ENCODE assay signal across 17 cellular contexts in genomic region chr11:794013-794765, GRCh38. TPM values are rescaled to one million over a fixed set of nuclear protein-coding genes. Genes with fewer than 3 reads are reported as not detected.
DNase-seq lines count a peak whose midpoint lies in the region; ATAC-seq, FAIRE-seq and TF ChIP-seq lines count a peak whose summit lies in the region.
"Had no signal": no experiment of that assay in that cellular context is flagged by ENCODE, and none has a peak within 500 bp of the region (broad histone marks: within the 10 kb centered on the region; RNA-seq: fewer than 3 reads in every experiment).

No MANE protein-coding gene starts in this region.

- no peak overlapping the region for H3K18ac ChIP-seq in H1 (ENCODE audit: extremely low read depth, low read length)

- peaks cover 3% of the 10 kb centered on the region for H3K27me3 Mint-ChIP-seq in activated T-cell treated with anti-CD3 and anti-CD28 coated beads, Interleukin-2, amount 50 U/mL, for 24 hours
- peaks cover 0 to 4% of the 10 kb centered on the region in 2 donors for H3K27me3 Mint-ChIP-seq in T-cell

- H2AK5ac ChIP-seq in H1 (ENCODE audit: low read depth, low read length), result no peak overlapping the region

- H3K27me3 ChIP-seq in H1 (replicated peaks in 1 of 4; ENCODE audit: control insufficient read depth in 3 of 4, extremely low read depth in 1 of 4, insufficient read depth in 3 of 4, low read length in 3 of 4) (no peaks in the 10 kb centered on the region), stomach (peaks cover 5 to 22% (median 10%) of the 10 kb centered on the region in 3 donors), osteoblast (ENCODE audit: insufficient read depth, low read length) (no peaks in the 10 kb centered on the region)

- TF ChIP-seq EP300 in H1 (IDR thresholded peaks at IDR 0.05; ENCODE audit: borderline replicate concordance in 1 of 2, low read depth in 2 of 2, low read length in 2 of 2) (no peak), stomach (IDR thresholded peaks at IDR 0.05) (no peak)

- H2BK12ac ChIP-seq in H1 (ENCODE audit: low read depth, low read length), result no peak overlapping the region

- H2BK15ac ChIP-seq in H1 (ENCODE audit: low read length), result no peak overlapping the region

- H2BK5ac ChIP-seq in H1 (ENCODE audit: low read depth, low read length), result no peak overlapping the region

- H4K91ac ChIP-seq in H1 (replicated peaks; ENCODE audit: insufficient read length, low read length), result no peak overlapping the region

- peaks cover 46% of the 10 kb centered on the region for H3K36me3 Mint-ChIP-seq in activated T-cell treated with anti-CD3 and anti-CD28 coated beads, Interleukin-2, amount 50 U/mL, for 24 hours (ENCODE audit: low read depth)
- peaks cover 3% of the 10 kb centered on the region for H3K36me3 Mint-ChIP-seq in T-cell

- H4K20me1 ChIP-seq in H1 (replicated peaks in 1 of 2; ENCODE audit: control insufficient read depth in 1 of 2, insufficient read depth in 2 of 2, low read length in 2 of 2) (peaks cover 2 to 12% of the 10 kb centered on the region in 2 experiments), osteoblast (ENCODE audit: insufficient read depth, low read length) (peaks cover 6% of the 10 kb centered on the region)

- H3K4me1 ChIP-seq in H1 (replicated peaks in 1 of 4; ENCODE audit: control insufficient read depth in 3 of 4, insufficient read depth in 4 of 4, low read length in 3 of 4) (peaks cover 4 to 33% (median 21%) of the 10 kb centered on the region in 4 experiments), stomach (peaks cover 37 to 60% (median 46%) of the 10 kb centered on the region in 4 donors), osteoblast (ENCODE audit: insufficient read depth, low read length) (peaks cover 17% of the 10 kb centered on the region)

- peak overlapping the region; percentile 33 for H3K27ac Mint-ChIP-seq in activated T-cell treated with anti-CD3 and anti-CD28 coated beads, Interleukin-2, amount 50 U/mL, for 24 hours
- H3K27ac Mint-ChIP-seq in T-cell, result no peak overlapping the region

- H4K5ac ChIP-seq in H1 (ENCODE audit: insufficient read length, low read depth, low read length), result no peak overlapping the region

- H3K9me3 Mint-ChIP-seq in activated T-cell treated with anti-CD3 and anti-CD28 coated beads, Interleukin-2, amount 50 U/mL, for 24 hours, result no peaks in the 10 kb centered on the region
- no peaks in the 10 kb centered on the region for H3K9me3 Mint-ChIP-seq in T-cell

- H2BK20ac ChIP-seq in H1 (ENCODE audit: low read length), result no peak overlapping the region

- 96% methylated on average over 27 of the region's 31 CpGs; no CpG with 5 or more reads in 1 of the 2 experiments for WGBS in H1 (ENCODE audit: extremely low coverage in 1 of 2, insufficient coverage in 1 of 2, insufficient read length in 1 of 2, insufficient replicate concordance in 2 of 2, low coverage in 1 of 2, low lambda C conversion rate in 2 of 2, missing lambda C conversion rate in 1 of 2), 2 experiments
- 77 to 90% (median 79%) methylated on average over 28 to 31 of the region's 31 CpGs for WGBS in stomach, 5 donors

- TF ChIP-seq RAD21 in H1 (IDR thresholded peaks at IDR 0.05 in 1 of 2, conservative IDR thresholded peaks at IDR 0.05 in 1 of 2; ENCODE audit: low read depth in 2 of 2, low read length in 2 of 2), result no peak

- intact Hi-C loops in stomach (cut with DNase I; ENCODE audit: low total_unique reads), result no loop called here

- H2BK120ac ChIP-seq in H1 (replicated peaks; ENCODE audit: low read depth, low read length), result no peak overlapping the region

- no peak for TF ChIP-seq POLR2A in H1 (IDR thresholded peaks at IDR 0.05; ENCODE audit: control extremely low read depth in 1 of 2, low read depth in 2 of 2, low read length in 2 of 2)
- no peak for TF ChIP-seq POLR2A in stomach (IDR thresholded peaks at IDR 0.05)

- H3K79me2 ChIP-seq in H1 (ENCODE audit: control insufficient read depth in 1 of 2, insufficient read depth in 2 of 2, low read length in 2 of 2) (peaks cover 0 to 5% of the 10 kb centered on the region in 2 experiments; a peak in 1 of 4 replicates), osteoblast (ENCODE audit: insufficient read depth, low read length) (peaks cover 4% of the 10 kb centered on the region)

- no peak overlapping the region for H2AFZ ChIP-seq in H1 (ENCODE audit: low read length)
- H2AFZ ChIP-seq in osteoblast (ENCODE audit: low read length), result no peak overlapping the region

- peak overlapping the region; percentile 46; the same call in 1 of the 2 replicates for H4K8ac ChIP-seq in H1 (ENCODE audit: extremely low read depth, insufficient read depth, low read length)

- FAIRE-seq in H1 (lab: Jason Lieb, UNC), result no peak
- FAIRE-seq: astrocyte, frontal cortex had no signal

- ATAC-seq in T-cell (replicated peaks in 1 of 4), result no peak
- no peak for ATAC-seq in left lobe of liver

- peaks cover 21% of the 10 kb centered on the region for H3K4me1 Mint-ChIP-seq in activated T-cell treated with anti-CD3 and anti-CD28 coated beads, Interleukin-2, amount 50 U/mL, for 24 hours (ENCODE audit: low read depth)
- peaks cover 10 to 19% (median 16%) of the 10 kb centered on the region in 3 donors for H3K4me1 Mint-ChIP-seq in T-cell

- H3K14ac ChIP-seq in H1 (ENCODE audit: insufficient read length), result no peak overlapping the region

- TF ChIP-seq CTCF in H1 (IDR thresholded peaks at IDR 0.05; ENCODE audit: control extremely low read depth in 1 of 3, insufficient read depth in 1 of 3, low read depth in 1 of 3, low read length in 3 of 3) (no peak), stomach (IDR thresholded peaks at IDR 0.05) (no peak), osteoblast (IDR thresholded peaks at IDR 0.05; ENCODE audit: extremely low read depth, low read depth, low read length) (no peak)

- POLR2A ChIA-PET in T-cell (lab: Charles Lee) (no interaction called here), H1 (lab: Charles Lee; ENCODE audit: partially characterized antibody) (interaction anchor here (0.6 to 53.0 kb wide), 5 partner anchors 8 to 36 kb away, joined by 3 to 1917 read pairs (median 5); partner anchors contain the start of genes CD151, CRACR2B, PIDD1 and PNPLA2)

- DNase-seq in activated T-cell treated with anti-CD3 and anti-CD28 coated beads, Interleukin-2, amount 50 U/mL, for 24 hours, result no peak
- no peak for DNase-seq in activated T-cell treated with anti-CD3 and anti-CD28 coated beads, Interleukin-2, amount 50 U/mL, for 1 hour
- DNase-seq in T-cell (no peak), H1 (ENCODE audit: low read depth in 1 of 2, low spot score in 2 of 2) (no peak), stomach (no peak), osteoblast (ENCODE audit: insufficient read length, low spot score, missing footprints) (no peak), left lobe of liver (ENCODE audit: low spot score) (no peak), NCI-H2029 (lab: John Stamatoyannopoulos, UW) (no peak)
- DNase-seq: ACHN; activated CD8-positive, alpha-beta memory T cell treated with anti-CD3 and anti-CD28 coated beads, Interleukin-2, amount 50 U/mL, for 4 hours; effector memory CD4-positive, alpha-beta T cell; midbrain; MV-4-11; NCI-H2171 had no signal

- H3K56ac ChIP-seq in H1 (replicated peaks; ENCODE audit: insufficient read length, low read depth, low read length), result no peak overlapping the region

- H3K36me3 ChIP-seq in H1 (ENCODE audit: control insufficient read depth in 2 of 4, insufficient read depth in 4 of 4, low read length in 3 of 4) (peaks cover 0 to 14% (median 0%) of the 10 kb centered on the region in 4 experiments; a peak in 3 of 8 replicates), stomach (peaks cover 17 to 40% (median 29%) of the 10 kb centered on the region in 4 donors), osteoblast (ENCODE audit: insufficient read depth, low read length) (no peaks in the 10 kb centered on the region)

- H3K9ac ChIP-seq in H1 (replicated peaks in 1 of 4; ENCODE audit: extremely low read depth in 1 of 4, low read depth in 3 of 4, low read length in 3 of 4), result no peak overlapping the region

- CTCF ChIA-PET in T-cell (lab: Charles Lee) (no interaction called here), H1 (lab: Charles Lee; ENCODE audit: partially characterized antibody) (interaction anchor here (1.6 to 3.4 kb wide), 3 partner anchors 8 to 11 kb away, joined by 5 to 14 read pairs (median 10); no protein-coding TSS in a partner anchor)

- 0 out of 2 replicates have a peak, but pooled peaks cover 7% of the 10 kb centered on the region for H3K79me1 ChIP-seq in H1 (ENCODE audit: low read depth, low read length)

- no peak overlapping the region for H3K27ac ChIP-seq in H1 (ENCODE audit: low read depth, low read length)
- peak overlapping the region in 2 of 5 donors; percentile 87 to 91 for H3K27ac ChIP-seq in stomach
- no peak overlapping the region for H3K27ac ChIP-seq in osteoblast (ENCODE audit: low read depth, low read length)

- peaks cover 7% of the 10 kb centered on the region for H3K23me2 ChIP-seq in H1 (ENCODE audit: low read depth, low read length)

- H3K4me2 ChIP-seq in H1 (ENCODE audit: insufficient read depth in 1 of 2, low read depth in 2 of 2, low read length in 2 of 2) (no peak overlapping the region), osteoblast (ENCODE audit: insufficient read depth, low read length) (no peak overlapping the region)

- H3K4ac ChIP-seq in H1 (replicated peaks; ENCODE audit: insufficient read length, low read depth, low read length), result no peak overlapping the region

- H3K4me3 ChIP-seq in H1 (ENCODE audit: extremely low read depth in 1 of 4, insufficient read depth in 2 of 4, low read depth in 3 of 4, low read length in 4 of 4), result no peak overlapping the region
- H3K4me3 ChIP-seq in stomach, result peak overlapping the region in 3 of 4 donors; percentile 66 to 96 (median 87)
- H3K4me3 ChIP-seq in osteoblast (ENCODE audit: insufficient read depth, low read length), result no peak overlapping the region

- H3K9me3 ChIP-seq in H1 (ENCODE audit: insufficient read depth in 2 of 2, low read depth in 1 of 2, low read length in 1 of 2), result no peaks in the 10 kb centered on the region
- H3K9me3 ChIP-seq in stomach, result no peaks in the 10 kb centered on the region
- no peaks in the 10 kb centered on the region for H3K9me3 ChIP-seq in osteoblast (ENCODE audit: low read depth, low read length)

- no peak overlapping the region for H3K23ac ChIP-seq in H1 (ENCODE audit: insufficient read length)

- peak overlapping the region; percentile 93 for H3K4me3 Mint-ChIP-seq in activated T-cell treated with anti-CD3 and anti-CD28 coated beads, Interleukin-2, amount 50 U/mL, for 24 hours
- peak overlapping the region; percentile 25 to 88 (median 43) for H3K4me3 Mint-ChIP-seq in T-cell

RNA-seq across cellular contexts. Expression of gene SLC25A22, which starts 3.9 kb away (rescaled TPM):
- total RNA-seq in T-cell (10 to 100 TPM; 22.4 to 37.4 (median 35.1) TPM), stomach (1 to 10 TPM in 4 of 5 donors, not detected in 1; 5.5 to 9.8 (median 7.4) TPM), osteoblast (8.0 and 9.0 TPM in 2 replicates), left lobe of liver (51.4 TPM)
- 48.0 and 54.3 TPM in 2 replicates for total RNA-seq in H1 (2021; fragmentation: NEBNext Ultra II Directional; extraction: Animal tissue kit (Norgen Biotek cat#: 25700))
- polyA plus RNA-seq in H1 (2011; rRNA removed) (31.5 and 52.0 TPM in 2 replicates), stomach (10 to 100 TPM; 10.1 to 11.9 (median 11.8) TPM)
- 22.1 TPM for polyA plus RNA-seq in H1 (2011; cell fraction: cytosol; rRNA removed)
- polyA plus RNA-seq in H1 (2011; cell fraction: nucleus; rRNA removed), result 98.2 TPM
- polyA plus RNA-seq in H1 (2012, experiment 1 of 2), result 21.5 to 44.0 TPM (median 35.8 TPM) in 4 replicates
- polyA plus RNA-seq in H1 (2012, experiment 2 of 2), result 29.6 TPM
- polyA plus RNA-seq in H1 (2013, experiment 1 of 2), result 24.3 TPM
- 24.4 TPM for polyA plus RNA-seq in H1 (2013, experiment 2 of 2)
- polyA minus RNA-seq in H1 (2011; rRNA and poly(A)+ RNA removed), result 18.7 and 26.7 TPM in 2 replicates
- polyA minus RNA-seq in H1 (2011; cell fraction: cytosol; rRNA and poly(A)+ RNA removed), result 21.4 TPM
- polyA minus RNA-seq in H1 (2011; cell fraction: nucleus; rRNA and poly(A)+ RNA removed), result 27.1 TPM

RNA-seq across cellular contexts. Expression of gene CEND1, which starts 4.3 kb away (rescaled TPM):
- total RNA-seq in T-cell, result under 1 TPM in 3 of 5 donors, not detected in 2; 0.18 to 0.28 (median 0.20) TPM
- 5.0 and 5.7 TPM in 2 replicates for total RNA-seq in H1 (2021; fragmentation: NEBNext Ultra II Directional; extraction: Animal tissue kit (Norgen Biotek cat#: 25700))
- polyA plus RNA-seq in H1 (2011; rRNA removed), result 0.82 and 1.3 TPM in 2 replicates
- 0.87 TPM for polyA plus RNA-seq in H1 (2011; cell fraction: cytosol; rRNA removed)
- polyA plus RNA-seq in H1 (2011; cell fraction: nucleus; rRNA removed), result 1.7 TPM
- polyA plus RNA-seq in H1 (2012, experiment 1 of 2), result 2.2 to 3.9 TPM (median 2.9 TPM) in 4 replicates
- 1.8 TPM for polyA plus RNA-seq in H1 (2012, experiment 2 of 2)
- polyA plus RNA-seq in H1 (2013, experiment 1 of 2), result 1.3 TPM
- polyA plus RNA-seq in H1 (2013, experiment 2 of 2), result 1.7 TPM
- not detected in 2 replicates for polyA minus RNA-seq in H1 (2011; rRNA and poly(A)+ RNA removed)
- 1.6 TPM for polyA minus RNA-seq in H1 (2011; cell fraction: cytosol; rRNA and poly(A)+ RNA removed)
- polyA minus RNA-seq in H1 (2011; cell fraction: nucleus; rRNA and poly(A)+ RNA removed), result 0.60 TPM
- not detected for total RNA-seq in stomach
- polyA plus RNA-seq in stomach, result under 1 TPM in 1 of 3 donors, not detected in 2; 0.23 TPM
- total RNA-seq in osteoblast, result not detected in 2 replicates
- 0.43 TPM for total RNA-seq in left lobe of liver
- total RNA-seq: HT-29 had no signal

RNA-seq across cellular contexts. Expression of gene PIDD1, which starts 10.8 kb away (rescaled TPM):
- total RNA-seq in T-cell (10 to 100 TPM; 31.1 to 46.6 (median 39.1) TPM), stomach (100 to 1,000 TPM in 1 of 5 donors, 10 to 100 TPM in 3, 1 to 10 TPM in 1; 5.9 to 503 (median 57.1) TPM), osteoblast (5.9 and 6.5 TPM in 2 replicates), left lobe of liver (14.9 TPM)
- 18.9 and 24.9 TPM in 2 replicates for total RNA-seq in H1 (2021; fragmentation: NEBNext Ultra II Directional; extraction: Animal tissue kit (Norgen Biotek cat#: 25700))
- polyA plus RNA-seq in H1 (2011; rRNA removed) (26.1 and 51.4 TPM in 2 replicates), stomach (10 to 100 TPM; 20.5 to 25.6 (median 25.5) TPM)
- polyA plus RNA-seq in H1 (2011; cell fraction: cytosol; rRNA removed), result 30.7 TPM
- 219 TPM for polyA plus RNA-seq in H1 (2011; cell fraction: nucleus; rRNA removed)
- polyA plus RNA-seq in H1 (2012, experiment 1 of 2), result 12.3 to 30.0 TPM (median 25.6 TPM) in 4 replicates
- 17.5 TPM for polyA plus RNA-seq in H1 (2012, experiment 2 of 2)
- polyA plus RNA-seq in H1 (2013, experiment 1 of 2), result 20.9 TPM
- 18.5 TPM for polyA plus RNA-seq in H1 (2013, experiment 2 of 2)
- polyA minus RNA-seq in H1 (2011; rRNA and poly(A)+ RNA removed), result 5.4 and 5.8 TPM in 2 replicates
- polyA minus RNA-seq in H1 (2011; cell fraction: cytosol; rRNA and poly(A)+ RNA removed), result 13.4 TPM
- 47.6 TPM for polyA minus RNA-seq in H1 (2011; cell fraction: nucleus; rRNA and poly(A)+ RNA removed)

RNA-seq across cellular contexts. Expression of gene RPLP2, which starts 15.6 kb away (rescaled TPM):
- total RNA-seq in T-cell, result 1,000 to 10,000 TPM; 4,736 to 5,826 (median 5,260) TPM
- total RNA-seq in H1 (2021; fragmentation: NEBNext Ultra II Directional; extraction: Animal tissue kit (Norgen Biotek cat#: 25700)), result 2,084 and 2,106 TPM in 2 replicates
- polyA plus RNA-seq in H1 (2011; rRNA removed), result 1,789 and 2,639 TPM in 2 replicates
- 1,146 TPM for polyA plus RNA-seq in H1 (2011; cell fraction: cytosol; rRNA removed)
- polyA plus RNA-seq in H1 (2011; cell fraction: nucleus; rRNA removed), result 1,249 TPM
- 1,130 to 2,648 TPM (median 2,424 TPM) in 4 replicates for polyA plus RNA-seq in H1 (2012, experiment 1 of 2)
- 2,408 TPM for polyA plus RNA-seq in H1 (2012, experiment 2 of 2)
- polyA plus RNA-seq in H1 (2013, experiment 1 of 2), result 5,318 TPM
- 5,353 TPM for polyA plus RNA-seq in H1 (2013, experiment 2 of 2)
- 261 and 360 TPM in 2 replicates for polyA minus RNA-seq in H1 (2011; rRNA and poly(A)+ RNA removed)
- 688 TPM for polyA minus RNA-seq in H1 (2011; cell fraction: cytosol; rRNA and poly(A)+ RNA removed)
- 328 TPM for polyA minus RNA-seq in H1 (2011; cell fraction: nucleus; rRNA and poly(A)+ RNA removed)
- total RNA-seq in stomach, result 1,000 to 10,000 TPM in 1 of 5 donors, 100 to 1,000 TPM in 4; 360 to 5,956 (median 454) TPM
- 1,000 to 10,000 TPM; 1,397 to 2,170 (median 1,669) TPM for polyA plus RNA-seq in stomach
- total RNA-seq in osteoblast, result 227 and 386 TPM in 2 replicates
- total RNA-seq in left lobe of liver, result 511 TPM

RNA-seq across cellular contexts. Expression of gene GATD1, which starts 16.9 kb away (rescaled TPM):
- total RNA-seq in T-cell (10 to 100 TPM; 40.8 to 73.5 (median 70.2) TPM), stomach (10 to 100 TPM in 4 of 5 donors, 1 to 10 TPM in 1; 9.9 to 68.1 (median 13.4) TPM), osteoblast (31.5 and 37.3 TPM in 2 replicates), left lobe of liver (31.7 TPM)
- total RNA-seq in H1 (2021; fragmentation: NEBNext Ultra II Directional; extraction: Animal tissue kit (Norgen Biotek cat#: 25700)), result 47.5 and 54.9 TPM in 2 replicates
- polyA plus RNA-seq in H1 (2011; rRNA removed) (54.8 and 101 TPM in 2 replicates), stomach (10 to 100 TPM; 21.0 to 63.2 (median 24.7) TPM)
- 97.6 TPM for polyA plus RNA-seq in H1 (2011; cell fraction: cytosol; rRNA removed)
- 235 TPM for polyA plus RNA-seq in H1 (2011; cell fraction: nucleus; rRNA removed)
- polyA plus RNA-seq in H1 (2012, experiment 1 of 2), result 34.4 to 62.1 TPM (median 53.0 TPM) in 4 replicates
- polyA plus RNA-seq in H1 (2012, experiment 2 of 2), result 39.0 TPM
- polyA plus RNA-seq in H1 (2013, experiment 1 of 2), result 46.9 TPM
- 40.6 TPM for polyA plus RNA-seq in H1 (2013, experiment 2 of 2)
- polyA minus RNA-seq in H1 (2011; rRNA and poly(A)+ RNA removed), result 17.0 and 20.4 TPM in 2 replicates
- polyA minus RNA-seq in H1 (2011; cell fraction: cytosol; rRNA and poly(A)+ RNA removed), result 19.2 TPM
- polyA minus RNA-seq in H1 (2011; cell fraction: nucleus; rRNA and poly(A)+ RNA removed), result 49.0 TPM

Comparison
In these comparisons a context has a peak if more than half of its experiments do, and no peak if none do; other contexts are left out.
1. H3K4me3 ChIP-seq: peak in stomach (3 of 4); none in H1 (0 of 4) and osteoblast (single experiment).